In genomic region chr17:1203967-1204291, GRCh38 we compare ENCODE assay signal across 8 cellular contexts. TPM values are rescaled to one million over a fixed set of nuclear protein-coding genes. Genes with fewer than 3 reads are reported as not detected.
DNase-seq lines count a peak whose midpoint lies in the region; ATAC-seq and TF ChIP-seq lines count a peak whose summit lies in the region.

No MANE protein-coding gene starts in this region.

- H3K27ac ChIP-seq in ACC112 (ENCODE audit: low read depth, low read length) (no peak overlapping the region), PC-9 (no peak overlapping the region), esophagus squamous epithelium (peak overlapping the region; percentile 48 to 78 (median 73))

- WGBS in esophagus squamous epithelium, 2 donors = 67 to 100% methylated on average over 2 to 3 of the region's 19 CpGs

- no peaks in the 10 kb centered on the region for H3K9me3 Mint-ChIP-seq in neural crest cell

- no peak for ATAC-seq in GM21390 (IDR thresholded peaks at IDR 0.05; ENCODE audit: unreplicated experiment)
- ATAC-seq in HG03108 (IDR thresholded peaks at IDR 0.05; ENCODE audit: unreplicated experiment) = no peak

- peaks cover 13% of the 10 kb centered on the region for H3F3A ChIP-seq in PC-9 (ENCODE audit: insufficient read depth, low read depth)

- intact Hi-C loops in PC-9 (cut with micrococcal nuclease; ENCODE audit: unreplicated experiment) (no loop called here), esophagus squamous epithelium (cut with DNase I) (no loop called here)

- no peaks in the 10 kb centered on the region for H3K9me2 ChIP-seq in PC-9 (ENCODE audit: insufficient read depth)

- DNase-seq in PC-9 = no peak
- no peak for DNase-seq in esophagus squamous epithelium (lab: John Stamatoyannopoulos, UW)
- no peak for DNase-seq in neural crest cell (ENCODE audit: low read depth, low spot score)
- no peak for DNase-seq in COLO668 (lab: John Stamatoyannopoulos, UW; ENCODE audit: unreplicated experiment)
- DNase-seq in NCI-H146 treated with DMSO at 0.1 percent for 48 hours (lab: John Stamatoyannopoulos, UW; ENCODE audit: unreplicated experiment) = no peak

- no peak for TF ChIP-seq POLR2A in esophagus squamous epithelium (IDR thresholded peaks at IDR 0.05)

- peak overlapping the region; percentile 93 for H3K4me2 ChIP-seq in PC-9

- TSS peak; percentile 76 for BruUV-seq in PC-9 (replicated peaks; lab: Mats Ljungman, UMichigan)

- H3K4me1 ChIP-seq in ACC112 (ENCODE audit: control insufficient read depth, insufficient read depth, low read length, unreplicated experiment) = no peaks in the 10 kb centered on the region
- H3K4me1 ChIP-seq in PC-9 (replicated peaks; ENCODE audit: insufficient read depth) = peaks cover 8% of the 10 kb centered on the region
- peaks cover 6 to 23% (median 7%) of the 10 kb centered on the region in 3 donors for H3K4me1 ChIP-seq in esophagus squamous epithelium

- H3K79me2 ChIP-seq in ACC112 (ENCODE audit: control insufficient read depth, insufficient read depth, low read length, unreplicated experiment) (no peaks in the 10 kb centered on the region), PC-9 (ENCODE audit: low read depth) (no peaks in the 10 kb centered on the region)

- no peaks in the 10 kb centered on the region for H3K36me3 Mint-ChIP-seq in neural crest cell (ENCODE audit: low read depth)

- H4K20me1 ChIP-seq in PC-9 (ENCODE audit: insufficient read depth) = no peaks in the 10 kb centered on the region

- peaks cover 4% of the 10 kb centered on the region for H3K4me1 Mint-ChIP-seq in neural crest cell

- H3K9me3 ChIP-seq in PC-9 (ENCODE audit: insufficient read depth, low read depth) = no peaks in the 10 kb centered on the region
- no peaks in the 10 kb centered on the region for H3K9me3 ChIP-seq in esophagus squamous epithelium

- H3K27me3 Mint-ChIP-seq in neural crest cell (ENCODE audit: low read depth) = peaks cover 8% of the 10 kb centered on the region

- 0 out of 2 replicates have a peak, but pooled peaks have one; percentile 9 for TF ChIP-seq CTCF in PC-9 (conservative IDR thresholded peaks at IDR 0.05)
- no peak for TF ChIP-seq CTCF in esophagus squamous epithelium (IDR thresholded peaks at IDR 0.05)
- peak; percentile 16 for TF ChIP-seq CTCF in neural crest cell (conservative IDR thresholded peaks at IDR 0.05)

- peak overlapping the region; percentile 75 for H3K4me3 ChIP-seq in ACC112 (ENCODE audit: low read depth, low read length)
- H3K4me3 ChIP-seq in PC-9 = peak overlapping the region; percentile 72
- H3K4me3 ChIP-seq in esophagus squamous epithelium = peak overlapping the region; percentile 43 to 73 (median 62)

- no peak overlapping the region for H3K27ac Mint-ChIP-seq in neural crest cell (ENCODE audit: unreplicated experiment)

- POLR2A ChIA-PET in PC-9 (lab: Charles Lee; ENCODE audit: unreplicated experiment) = interaction anchor here (0.6 to 0.7 kb wide), 2 partner anchors 16 to 514 kb away, joined by 3 to 6 read pairs; no protein-coding TSS in a partner anchor

- H2AFZ ChIP-seq in ACC112 (ENCODE audit: low read length, unreplicated experiment) (peak overlapping the region; percentile 85), PC-9 (peak overlapping the region; percentile 99)

- CTCF ChIA-PET in PC-9 (lab: Charles Lee) = no interaction called here

- peak overlapping the region; percentile 66 for H3K4me3 Mint-ChIP-seq in neural crest cell

- H3K27me3 ChIP-seq in ACC112 (ENCODE audit: insufficient read depth, low read length) (no peaks in the 10 kb centered on the region), PC-9 (ENCODE audit: insufficient read depth, low read depth) (no peaks in the 10 kb centered on the region), esophagus squamous epithelium (peaks cover 0 to 4% (median 0%) of the 10 kb centered on the region in 4 donors)

- H3K36me3 ChIP-seq in ACC112 (ENCODE audit: insufficient read depth, low read length) = no peaks in the 10 kb centered on the region
- no peaks in the 10 kb centered on the region for H3K36me3 ChIP-seq in PC-9 (ENCODE audit: low read depth)
- no peaks in the 10 kb centered on the region for H3K36me3 ChIP-seq in esophagus squamous epithelium

RNA-seq across cellular contexts. Expression of gene ABR, which starts 24.1 kb away (rescaled TPM):
- total RNA-seq in PC-9 (2021) (76.0 and 84.4 TPM in 2 replicates), esophagus squamous epithelium (100 to 1,000 TPM in 1 of 4 donors, 10 to 100 TPM in 3; 62.1 to 248 (median 75.5) TPM), neural crest cell (57.4 and 59.7 TPM in 2 replicates)

Comparison
In these comparisons a context has a peak if more than half of its experiments do, and no peak if none do; other contexts are left out.
1. H3K27ac ChIP-seq: peak in esophagus squamous epithelium (4 of 4); none in ACC112 (single experiment) and PC-9 (single experiment).
2. CTCF ChIP-seq: peak in PC-9 (single experiment) and neural crest cell (single experiment); none in esophagus squamous epithelium (0 of 6).
3. Peak in every context shown above with its lines, with median percentiles within 50 percentile points of each other: H3K4me3 ChIP-seq.